ENCODE assay signal across 6 cellular contexts in genomic region chr9:104323967-104324694, GRCh38.
DNase-seq lines count a peak whose midpoint lies in the region; ATAC-seq, FAIRE-seq and TF ChIP-seq lines count a peak whose summit lies in the region.
"Not testable (repeated sequence)": the region's sequence is repeated elsewhere in the genome, so short reads cannot be mapped to it uniquely, and the experiment has no call there.

No MANE protein-coding gene starts in this region.

- intact Hi-C loops in left colon (cut with DNase I, micrococcal nuclease); pancreas (cut with DNase I); testis (cut with DNase I; ENCODE audit: low total_unique reads): not testable (repeated sequence)

- not testable (repeated sequence) for H3K4me3 ChIP-seq in liver (ENCODE audit: low read depth in 1 of 3, low read length in 3 of 3); pancreas; testis

- not testable (repeated sequence) for DNase-seq in left colon, pancreas
- peak; percentile 23 for DNase-seq in testis

- not testable (repeated sequence) for H3K36me3 ChIP-seq in liver (ENCODE audit: control insufficient read depth in 4 of 4, insufficient read depth in 3 of 4, low read depth in 1 of 4, low read length in 3 of 4); pancreas; testis (ENCODE audit: low read depth, missing control alignments)

- peak; percentile 99 for FAIRE-seq in colon (lab: Jason Lieb, UNC)
- FAIRE-seq in endometrium (lab: Jason Lieb, UNC): peak; percentile 98
- FAIRE-seq in pancreas (lab: Jason Lieb, UNC): peak; percentile 99

- H3K27ac ChIP-seq in liver (ENCODE audit: low read depth in 1 of 2, low read length in 2 of 2); pancreas; testis: not testable (repeated sequence)

- H3K4me1 ChIP-seq in liver (ENCODE audit: control insufficient read depth in 4 of 4, insufficient read depth in 4 of 4, low read length in 3 of 4); pancreas; testis: not testable (repeated sequence)

- TF ChIP-seq CTCF in liver (IDR thresholded peaks at IDR 0.05; ENCODE audit: low read depth, low read length, missing input control); pancreas (IDR thresholded peaks at IDR 0.05); testis (IDR thresholded peaks at IDR 0.05): not testable (repeated sequence)

- TF ChIP-seq RAD21 in liver (IDR thresholded peaks at IDR 0.05): peak in 1 of 2 donors; percentile 10

- H3K9me3 ChIP-seq in liver (ENCODE audit: control insufficient read depth in 4 of 4, low read length in 3 of 4); pancreas; testis: not testable (repeated sequence)

- TF ChIP-seq POLR2A in testis (IDR thresholded peaks at IDR 0.05): not testable (repeated sequence)

- peak; percentile 82 for ATAC-seq in left colon
- ATAC-seq in pancreas: not testable (repeated sequence)

- WGBS in liver: 65% methylated on average over 2 of the region's 2 CpGs
- WGBS in pancreas, 2 donors: 81 to 94% methylated on average over 2 of the region's 2 CpGs
- 50 to 60% methylated on average over 2 of the region's 2 CpGs for WGBS in testis, 2 donors

- H3K27me3 ChIP-seq in liver (ENCODE audit: control insufficient read depth in 4 of 4, insufficient read depth in 4 of 4, low read length in 3 of 4); pancreas; testis: not testable (repeated sequence)

- H3K9ac ChIP-seq in liver (ENCODE audit: low read depth in 1 of 2, low read length in 2 of 2): not testable (repeated sequence)

TF ChIP-seq in liver, 16 proteins besides CTCF, POLR2A, EP300 and RAD21:
- TF ChIP-seq HNF4A (conservative IDR thresholded peaks at IDR 0.05) (peak; percentile 67 to 84), JUND (IDR thresholded peaks at IDR 0.05) (peak in 1 of 2 donors; percentile 37), RXRA (IDR thresholded peaks at IDR 0.05) (peak in 1 of 2 donors; percentile 51)
